1 cellular context compared by ENCODE assay signal in the genomic region with DNA sequence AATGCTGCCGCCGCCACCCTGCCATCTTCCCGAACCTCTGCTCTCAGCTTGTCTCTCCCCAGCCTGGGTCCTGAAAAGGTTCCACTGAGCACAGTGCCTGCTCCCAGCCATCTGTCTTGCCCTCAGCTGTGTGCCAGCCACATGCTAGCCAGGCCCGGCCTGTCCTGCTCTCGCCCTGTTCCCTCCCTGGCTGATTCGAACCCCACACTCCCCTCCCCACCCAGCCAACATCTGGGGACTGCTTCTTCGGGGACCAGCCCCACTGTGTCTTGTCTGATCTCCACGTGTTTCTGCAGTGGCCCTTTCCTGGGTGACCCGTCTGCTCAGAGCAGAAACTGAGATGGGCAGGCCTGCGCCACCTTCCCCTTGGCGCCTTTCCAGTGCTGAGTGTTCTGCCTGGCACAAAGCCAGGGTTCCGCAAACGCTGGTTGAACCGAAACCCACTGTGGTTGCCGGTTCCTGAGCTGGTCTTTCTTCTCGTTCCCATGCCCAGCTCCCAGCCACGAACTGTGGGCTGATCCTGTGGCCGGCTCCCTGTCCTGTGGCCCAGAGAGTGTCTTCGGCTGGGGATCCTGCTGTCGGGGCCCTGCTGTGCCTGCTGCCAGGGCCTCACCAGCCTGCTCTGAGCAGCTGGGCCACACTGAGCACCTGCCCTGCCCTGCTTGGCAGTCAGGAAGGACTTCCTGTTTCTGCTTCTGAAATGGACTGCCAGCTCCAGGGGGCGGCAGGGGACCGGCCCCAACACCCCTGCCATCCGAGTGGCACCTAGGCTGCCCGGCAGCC.
A peak's percentile ranks its signal among the peaks of the same experiment; 100 is the strongest.
TF ChIP-seq lines count a peak whose summit lies in the region.

No MANE protein-coding gene starts in this region.

TF ChIP-seq in K562, 482 proteins besides CTCF, POLR2A, EP300 and RAD21 (continued from another document):
- TF ChIP-seq, protein P1, sequence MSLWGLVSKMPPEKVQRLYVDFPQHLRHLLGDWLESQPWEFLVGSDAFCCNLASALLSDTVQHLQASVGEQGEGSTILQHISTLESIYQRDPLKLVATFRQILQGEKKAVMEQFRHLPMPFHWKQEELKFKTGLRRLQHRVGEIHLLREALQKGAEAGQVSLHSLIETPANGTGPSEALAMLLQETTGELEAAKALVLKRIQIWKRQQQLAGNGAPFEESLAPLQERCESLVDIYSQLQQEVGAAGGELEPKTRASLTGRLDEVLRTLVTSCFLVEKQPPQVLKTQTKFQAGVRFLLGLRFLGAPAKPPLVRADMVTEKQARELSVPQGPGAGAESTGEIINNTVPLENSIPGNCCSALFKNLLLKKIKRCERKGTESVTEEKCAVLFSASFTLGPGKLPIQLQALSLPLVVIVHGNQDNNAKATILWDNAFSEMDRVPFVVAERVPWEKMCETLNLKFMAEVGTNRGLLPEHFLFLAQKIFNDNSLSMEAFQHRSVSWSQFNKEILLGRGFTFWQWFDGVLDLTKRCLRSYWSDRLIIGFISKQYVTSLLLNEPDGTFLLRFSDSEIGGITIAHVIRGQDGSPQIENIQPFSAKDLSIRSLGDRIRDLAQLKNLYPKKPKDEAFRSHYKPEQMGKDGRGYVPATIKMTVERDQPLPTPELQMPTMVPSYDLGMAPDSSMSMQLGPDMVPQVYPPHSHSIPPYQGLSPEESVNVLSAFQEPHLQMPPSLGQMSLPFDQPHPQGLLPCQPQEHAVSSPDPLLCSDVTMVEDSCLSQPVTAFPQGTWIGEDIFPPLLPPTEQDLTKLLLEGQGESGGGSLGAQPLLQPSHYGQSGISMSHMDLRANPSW (CRISPR knock-in tag; IDR thresholded peaks at IDR 0.05): no peak
- TF ChIP-seq, protein P2, sequence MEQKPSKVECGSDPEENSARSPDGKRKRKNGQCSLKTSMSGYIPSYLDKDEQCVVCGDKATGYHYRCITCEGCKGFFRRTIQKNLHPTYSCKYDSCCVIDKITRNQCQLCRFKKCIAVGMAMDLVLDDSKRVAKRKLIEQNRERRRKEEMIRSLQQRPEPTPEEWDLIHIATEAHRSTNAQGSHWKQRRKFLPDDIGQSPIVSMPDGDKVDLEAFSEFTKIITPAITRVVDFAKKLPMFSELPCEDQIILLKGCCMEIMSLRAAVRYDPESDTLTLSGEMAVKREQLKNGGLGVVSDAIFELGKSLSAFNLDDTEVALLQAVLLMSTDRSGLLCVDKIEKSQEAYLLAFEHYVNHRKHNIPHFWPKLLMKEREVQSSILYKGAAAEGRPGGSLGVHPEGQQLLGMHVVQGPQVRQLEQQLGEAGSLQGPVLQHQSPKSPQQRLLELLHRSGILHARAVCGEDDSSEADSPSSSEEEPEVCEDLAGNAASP (IDR thresholded peaks at IDR 0.05): no peak
- TF ChIP-seq ZNF445 (CRISPR knock-in tag; IDR thresholded peaks at IDR 0.05; ENCODE audit: low read depth) (no peak), NFIC (IDR thresholded peaks at IDR 0.05) (peak; percentile 82), TGIF2 (CRISPR knock-in tag; IDR thresholded peaks at IDR 0.05) (no peak), ZFP1 (CRISPR knock-in tag; IDR thresholded peaks at IDR 0.05) (no peak), CXXC5 (CRISPR knock-in tag; IDR thresholded peaks at IDR 0.05) (no peak), RFX1 (IDR thresholded peaks at IDR 0.05) (no peak)
- TF ChIP-seq, protein P3, sequence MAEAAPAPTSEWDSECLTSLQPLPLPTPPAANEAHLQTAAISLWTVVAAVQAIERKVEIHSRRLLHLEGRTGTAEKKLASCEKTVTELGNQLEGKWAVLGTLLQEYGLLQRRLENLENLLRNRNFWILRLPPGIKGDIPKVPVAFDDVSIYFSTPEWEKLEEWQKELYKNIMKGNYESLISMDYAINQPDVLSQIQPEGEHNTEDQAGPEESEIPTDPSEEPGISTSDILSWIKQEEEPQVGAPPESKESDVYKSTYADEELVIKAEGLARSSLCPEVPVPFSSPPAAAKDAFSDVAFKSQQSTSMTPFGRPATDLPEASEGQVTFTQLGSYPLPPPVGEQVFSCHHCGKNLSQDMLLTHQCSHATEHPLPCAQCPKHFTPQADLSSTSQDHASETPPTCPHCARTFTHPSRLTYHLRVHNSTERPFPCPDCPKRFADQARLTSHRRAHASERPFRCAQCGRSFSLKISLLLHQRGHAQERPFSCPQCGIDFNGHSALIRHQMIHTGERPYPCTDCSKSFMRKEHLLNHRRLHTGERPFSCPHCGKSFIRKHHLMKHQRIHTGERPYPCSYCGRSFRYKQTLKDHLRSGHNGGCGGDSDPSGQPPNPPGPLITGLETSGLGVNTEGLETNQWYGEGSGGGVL (CRISPR knock-in tag; IDR thresholded peaks at IDR 0.05): no peak
- TF ChIP-seq, protein P4, sequence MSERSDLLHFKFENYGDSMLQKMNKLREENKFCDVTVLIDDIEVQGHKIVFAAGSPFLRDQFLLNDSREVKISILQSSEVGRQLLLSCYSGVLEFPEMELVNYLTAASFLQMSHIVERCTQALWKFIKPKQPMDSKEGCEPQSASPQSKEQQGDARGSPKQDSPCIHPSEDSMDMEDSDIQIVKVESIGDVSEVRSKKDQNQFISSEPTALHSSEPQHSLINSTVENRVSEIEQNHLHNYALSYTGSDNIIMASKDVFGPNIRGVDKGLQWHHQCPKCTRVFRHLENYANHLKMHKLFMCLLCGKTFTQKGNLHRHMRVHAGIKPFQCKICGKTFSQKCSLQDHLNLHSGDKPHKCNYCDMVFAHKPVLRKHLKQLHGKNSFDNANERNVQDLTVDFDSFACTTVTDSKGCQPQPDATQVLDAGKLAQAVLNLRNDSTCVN (CRISPR knock-in tag; IDR thresholded peaks at IDR 0.05): no peak
